ENCODE assay signal across 10 cellular contexts in the genomic region with DNA sequence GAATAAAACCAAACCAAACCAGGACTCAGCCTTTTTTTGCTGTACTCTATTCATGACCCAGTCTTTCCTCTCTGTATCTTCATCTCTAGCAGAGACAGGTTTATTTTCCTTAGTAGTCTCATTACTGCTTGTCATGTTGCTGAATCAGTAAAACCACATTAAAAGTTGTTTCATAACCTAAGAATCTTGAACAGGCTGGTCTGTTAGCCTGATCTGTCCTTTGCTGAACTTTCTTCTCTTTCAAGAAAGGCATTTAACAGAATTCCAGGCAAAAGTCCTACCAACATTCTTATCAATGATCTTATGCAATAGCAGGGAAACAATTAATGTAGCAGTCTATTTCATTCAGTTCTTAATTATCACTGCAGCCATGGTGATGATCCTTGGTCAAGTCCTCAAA.
DNase-seq lines count a peak whose midpoint lies in the region; ATAC-seq and TF ChIP-seq lines count a peak whose summit lies in the region.
"Had no signal": no experiment of that assay in that cellular context is flagged by ENCODE, and none has a peak within 500 bp of the region (broad histone marks: within the 10 kb centered on the region; RNA-seq: fewer than 3 reads in every experiment).

No MANE protein-coding gene starts in this region.

- H3K27ac ChIP-seq in IMR-90 (ENCODE audit: insufficient read depth, low read length): no peak overlapping the region; the same call in 1 of the 2 replicates
- H3K27ac ChIP-seq: sigmoid colon had no signal

- H3K27me3 ChIP-seq in BJ (ENCODE audit: control insufficient read depth, insufficient read depth, low read length): no peaks in the 10 kb centered on the region
- H3K27me3 ChIP-seq in IMR-90 (ENCODE audit: control insufficient read depth, insufficient read depth, low read length): no peaks in the 10 kb centered on the region
- no peaks in the 10 kb centered on the region for H3K27me3 ChIP-seq in HAP-1 (ENCODE audit: low read depth)
- H3K27me3 ChIP-seq: sigmoid colon had no signal

- H3K9me1 ChIP-seq in IMR-90 (ENCODE audit: insufficient read depth, low read length): no peaks in the 10 kb centered on the region

- intact Hi-C loops in IMR-90 (cut with micrococcal nuclease): no loop called here

- no peak for TF ChIP-seq POLR2A in IMR-90 (IDR thresholded peaks at IDR 0.05; ENCODE audit: low read depth, low read length)

- dilution Hi-C loops in IMR-90 (cut with HindIII; ENCODE audit: low sequenced_read_pairs, unreplicated experiment): no loop called here

- no peak overlapping the region for H3K9ac ChIP-seq in IMR-90 (ENCODE audit: low read depth, low read length)

- ATAC-seq in IMR-90 (ENCODE audit: low read depth) (peak; percentile 94), GM21515 (IDR thresholded peaks at IDR 0.05; ENCODE audit: unreplicated experiment) (no peak), HG02981 (IDR thresholded peaks at IDR 0.05; ENCODE audit: unreplicated experiment) (no peak), GM21367 (IDR thresholded peaks at IDR 0.05; ENCODE audit: unreplicated experiment) (no peak)

- H3K36me3 ChIP-seq in BJ (ENCODE audit: control insufficient read depth, insufficient read depth, low read length) (no peaks in the 10 kb centered on the region), IMR-90 (ENCODE audit: control insufficient read depth, insufficient read depth, low read length) (no peaks in the 10 kb centered on the region), HAP-1 (replicated peaks) (no peaks in the 10 kb centered on the region)
- H3K36me3 ChIP-seq: sigmoid colon had no signal

- no peak for TF ChIP-seq RAD21 in IMR-90 (IDR thresholded peaks at IDR 0.05; ENCODE audit: low read length)

- H2BK5ac ChIP-seq in IMR-90 (ENCODE audit: low read depth, low read length, poor library complexity, severe bottlenecking): peak overlapping the region; percentile 14

- no peak overlapping the region for H3K56ac ChIP-seq in IMR-90 (ENCODE audit: extremely low read depth, insufficient read depth, low read length)

- 0 out of 3 replicates have a peak overlapping the region, but pooled peaks have one; percentile 13 for H2BK15ac ChIP-seq in IMR-90 (ENCODE audit: low read depth, low read length)

- in situ Hi-C loops in IMR-90 (cut with MboI; ENCODE audit: low sequenced_read_pairs) (no loop called here), astrocyte of the cerebellum (cut with HindIII; ENCODE audit: low sequenced_read_pairs) (no loop called here), HAP-1 (cut with MboI; ENCODE audit: low sequenced_read_pairs) (no loop called here)

- H3K23ac ChIP-seq in IMR-90 (ENCODE audit: low read depth, low read length): no peak overlapping the region

- H2AK9ac ChIP-seq in IMR-90 (replicated peaks; ENCODE audit: low read depth, low read length, poor library complexity): no peak overlapping the region

- no peaks in the 10 kb centered on the region for H4K20me1 ChIP-seq in IMR-90 (ENCODE audit: insufficient read depth, low read length)

- DNase-seq in BJ (ENCODE audit: low read depth) (peak; percentile 5), IMR-90 (peak; percentile 84), astrocyte of the cerebellum (ENCODE audit: low read depth) (peak; percentile 69), myocyte (ENCODE audit: low read depth) (peak; percentile 42), HAP-1 (ENCODE audit: low spot score in 2 of 2) (no peak)
- DNase-seq: NCI-H2081, sigmoid colon had no signal

- H4K5ac ChIP-seq in IMR-90 (ENCODE audit: low read depth, low read length): no peak overlapping the region

- H3K4ac ChIP-seq in IMR-90 (ENCODE audit: low read depth, low read length): no peak overlapping the region

- no peak overlapping the region for H3K14ac ChIP-seq in IMR-90 (replicated peaks; ENCODE audit: low read depth, low read length)

- H2BK120ac ChIP-seq in IMR-90 (ENCODE audit: low read depth, low read length): no peak overlapping the region

- no peak overlapping the region for H4K91ac ChIP-seq in IMR-90 (ENCODE audit: insufficient read depth, low read depth, low read length)

- H3K4me1 ChIP-seq in IMR-90 (ENCODE audit: control insufficient read depth, insufficient read depth, low read length) (peaks cover 4% of the 10 kb centered on the region), HAP-1 (no peaks in the 10 kb centered on the region)

- no peak overlapping the region for H4K8ac ChIP-seq in IMR-90 (ENCODE audit: low read depth in 2 of 2, low read length in 2 of 2)

- TF ChIP-seq CTCF in BJ (IDR thresholded peaks at IDR 0.05; ENCODE audit: insufficient read depth, low read depth, low read length) (no peak), IMR-90 (conservative IDR thresholded peaks at IDR 0.05; ENCODE audit: low read depth, low read length) (no peak), astrocyte of the cerebellum (IDR thresholded peaks at IDR 0.05; ENCODE audit: low read depth, low read length, missing control alignments) (no peak)

- H2BK20ac ChIP-seq in IMR-90 (ENCODE audit: low read depth, low read length): no peak overlapping the region; the same call in 1 of the 2 replicates

- BruUV-seq in IMR-90 (replicated peaks; lab: Mats Ljungman, UMichigan): no TSS peak

- POLR2A ChIA-PET in BJ (lab: Charles Lee): no interaction called here
- POLR2A ChIA-PET in IMR-90 (lab: Charles Lee; ENCODE audit: unreplicated experiment): no interaction called here

- no peak overlapping the region for H2AK5ac ChIP-seq in IMR-90 (ENCODE audit: low read depth, low read length)

- H3K79me1 ChIP-seq in IMR-90 (ENCODE audit: low read depth in 1 of 2, low read length in 2 of 2): no peaks in the 10 kb centered on the region

- H3K4me3 ChIP-seq in BJ (ENCODE audit: low read depth, low read length): no peak overlapping the region
- no peak overlapping the region for H3K4me3 ChIP-seq in IMR-90 (ENCODE audit: insufficient read depth, low read depth, low read length)
- no peak overlapping the region for H3K4me3 ChIP-seq in astrocyte of the cerebellum (ENCODE audit: low read depth, low read length)
- H3K4me3 ChIP-seq in HAP-1: no peak overlapping the region
- H3K4me3 ChIP-seq: sigmoid colon had no signal

- CTCF ChIA-PET in BJ (lab: Yijun Ruan, JAX): interaction anchor here (1.0 kb wide), 1 partner anchor 14 kb away, joined by 4 read pairs; no protein-coding TSS in a partner anchor
- CTCF ChIA-PET in IMR-90 (lab: Yijun Ruan, JAX): interaction anchor here (0.7 kb wide), 1 partner anchor 1018 kb away, joined by 3 read pairs; no protein-coding TSS in a partner anchor

- peak overlapping the region; percentile 6; the same call in 1 of the 2 replicates for H3K18ac ChIP-seq in IMR-90 (ENCODE audit: low read depth, low read length)

- H3K9me3 ChIP-seq in IMR-90 (ENCODE audit: control insufficient read depth, insufficient read depth, low read length): no peaks in the 10 kb centered on the region
- H3K9me3 ChIP-seq in HAP-1: no peaks in the 10 kb centered on the region
- H3K9me3 ChIP-seq: sigmoid colon had no signal

- no peak overlapping the region for H2AFZ ChIP-seq in IMR-90 (replicated peaks; ENCODE audit: low read length, poor library complexity)

- peak overlapping the region; percentile 37; the same call in 1 of the 2 replicates for H3K4me2 ChIP-seq in IMR-90 (ENCODE audit: low read depth, low read length)

TF ChIP-seq in IMR-90, 13 proteins besides CTCF, POLR2A, EP300 and RAD21:
- TF ChIP-seq MAFK (IDR thresholded peaks at IDR 0.05; ENCODE audit: low read depth, low read length) (peak; percentile 77), CEBPB (IDR thresholded peaks at IDR 0.05; ENCODE audit: low read depth, low read length) (peak; percentile 82), NFE2L2 (IDR thresholded peaks at IDR 0.05; ENCODE audit: low read depth, low read length) (0 out of 2 replicates have a peak, but pooled peaks have one; percentile 35), MAZ (IDR thresholded peaks at IDR 0.05; ENCODE audit: borderline replicate concordance, low read depth, low read length) (no peak), RCOR1 (IDR thresholded peaks at IDR 0.05; ENCODE audit: insufficient replicate concordance, low read length) (no peak), FOS (IDR thresholded peaks at IDR 0.05; ENCODE audit: low read depth, low read length) (peak; percentile 26; the same call in 1 of the 2 replicates)
- TF ChIP-seq, protein P1, sequence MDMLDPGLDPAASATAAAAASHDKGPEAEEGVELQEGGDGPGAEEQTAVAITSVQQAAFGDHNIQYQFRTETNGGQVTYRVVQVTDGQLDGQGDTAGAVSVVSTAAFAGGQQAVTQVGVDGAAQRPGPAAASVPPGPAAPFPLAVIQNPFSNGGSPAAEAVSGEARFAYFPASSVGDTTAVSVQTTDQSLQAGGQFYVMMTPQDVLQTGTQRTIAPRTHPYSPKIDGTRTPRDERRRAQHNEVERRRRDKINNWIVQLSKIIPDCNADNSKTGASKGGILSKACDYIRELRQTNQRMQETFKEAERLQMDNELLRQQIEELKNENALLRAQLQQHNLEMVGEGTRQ (IDR thresholded peaks at IDR 0.05; ENCODE audit: low read depth, low read length): no peak
TF ChIP-seq in IMR-90: peak in this region for 4.

Comparison
In these comparisons a context has a peak if more than half of its experiments do, and no peak if none do; other contexts are left out.
1. DNase-seq: peak in BJ (single experiment), IMR-90 (single experiment), astrocyte of the cerebellum (single experiment) and myocyte (single experiment); none in HAP-1 (0 of 2).